In the genomic region with DNA sequence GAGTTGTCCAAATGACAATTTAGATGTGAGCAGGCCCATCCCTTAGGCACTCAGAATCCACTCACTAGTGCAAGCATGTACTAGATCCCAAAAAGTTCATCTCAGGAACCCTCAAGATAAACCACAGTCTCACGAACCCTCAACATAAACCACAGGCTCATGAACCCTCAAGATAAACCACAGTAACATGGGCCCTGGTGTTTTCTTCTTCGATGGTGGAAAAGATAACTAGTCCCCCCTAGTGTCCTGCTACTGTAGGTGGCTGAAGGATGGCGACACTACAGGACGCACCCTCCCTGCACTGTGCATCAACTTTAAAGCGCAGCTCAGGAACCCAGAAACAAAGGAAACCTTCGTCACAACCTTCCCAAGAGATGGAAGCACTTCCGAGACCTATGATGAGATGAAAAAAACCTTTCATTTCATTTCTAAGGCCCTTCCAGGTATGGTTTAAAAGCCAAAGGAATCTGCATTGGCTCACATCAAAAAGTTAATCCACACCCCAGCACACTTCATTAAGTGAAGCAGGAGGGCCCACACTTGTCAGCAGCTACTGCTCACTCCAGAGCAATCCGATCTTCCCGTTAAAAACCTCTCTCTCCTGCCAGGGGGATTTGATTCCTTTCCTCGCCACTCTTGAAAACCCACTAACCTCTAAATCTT, we compare ENCODE assay signal across 11 cellular contexts. TPM values are rescaled to one million over a fixed set of nuclear protein-coding genes. Genes with fewer than 3 reads are reported as not detected.
DNase-seq lines count a peak whose midpoint lies in the region; ATAC-seq and TF ChIP-seq lines count a peak whose summit lies in the region.
"Had no signal": no experiment of that assay in that cellular context is flagged by ENCODE, and none has a peak within 500 bp of the region (broad histone marks: within the 10 kb centered on the region; RNA-seq: fewer than 3 reads in every experiment).

No MANE protein-coding gene starts in this region.

- H3K9me2 ChIP-seq in SK-N-SH = no peaks in the 10 kb centered on the region

- no peak overlapping the region for H2AFZ ChIP-seq in SK-N-SH (ENCODE audit: low read depth)

- H3K79me2 ChIP-seq in SK-N-SH (ENCODE audit: insufficient read depth) = no peaks in the 10 kb centered on the region

- CTCF ChIA-PET in SK-N-SH (lab: Yijun Ruan, JAX) = interaction anchor here (0.9 to 1.3 kb wide), 2 partner anchors 399 to 616 kb away, joined by 3 to 5 read pairs; no protein-coding TSS in a partner anchor

- H3K9ac ChIP-seq in SK-N-SH (no peak overlapping the region), iPS-20b (ENCODE audit: low read depth, low read length) (peak overlapping the region; percentile 73; the same call in 1 of the 2 replicates)

- H3K9me3 ChIP-seq in SK-N-SH (no peaks in the 10 kb centered on the region), iPS-20b (ENCODE audit: insufficient read depth, low read depth, low read length) (no peaks in the 10 kb centered on the region)
- no peaks in the 10 kb centered on the region for H3K9me3 ChIP-seq in effector memory CD4-positive, alpha-beta T cell (ENCODE audit: control insufficient read depth, low read length)

- H3K4me3 Mint-ChIP-seq in type B pancreatic cell (peak overlapping the region; percentile 99), immature natural killer cell (peak overlapping the region in 2 of 5 donors; percentile 55 to 83)

- H3K9me3 Mint-ChIP-seq in type B pancreatic cell (no peaks in the 10 kb centered on the region), immature natural killer cell (peaks cover 0 to 2% (median 0%) of the 10 kb centered on the region in 6 donors)

- no peak overlapping the region for H3K4me2 ChIP-seq in SK-N-SH

- WGBS in SK-N-SH (ENCODE audit: low lambda C conversion rate) = 78% methylated on average over 10 of the region's 10 CpGs

- H4K20me1 ChIP-seq in SK-N-SH (ENCODE audit: insufficient read depth) = 0 out of 2 replicates have a peak, but pooled peaks cover 9% of the 10 kb centered on the region

- H3K36me3 ChIP-seq in SK-N-SH (replicated peaks in 1 of 2; ENCODE audit: control insufficient read depth in 1 of 2, insufficient read depth in 2 of 2, low read length in 1 of 2) (no peaks in the 10 kb centered on the region), iPS-20b (ENCODE audit: insufficient read depth, low read depth, low read length) (no peaks in the 10 kb centered on the region)
- no peaks in the 10 kb centered on the region for H3K36me3 ChIP-seq in effector memory CD4-positive, alpha-beta T cell (ENCODE audit: control insufficient read depth, insufficient read depth, low read length)

- TF ChIP-seq CTCF in SK-N-SH (IDR thresholded peaks at IDR 0.05) (no peak), type B pancreatic cell (conservative IDR thresholded peaks at IDR 0.05) (peak; percentile 55)

- no peak for TF ChIP-seq EP300 in SK-N-SH (IDR thresholded peaks at IDR 0.05; ENCODE audit: borderline replicate concordance in 1 of 2, low read depth in 1 of 2, low read length in 1 of 2)

- peaks cover under 1% of the 10 kb centered on the region for H3F3A ChIP-seq in SK-N-SH (replicated peaks; ENCODE audit: insufficient read depth)

- peak; percentile 57 for TF ChIP-seq RAD21 in SK-N-SH (IDR thresholded peaks at IDR 0.05; ENCODE audit: low read length)

- H3K4me3 ChIP-seq in SK-N-SH (ENCODE audit: low read depth in 2 of 2, low read length in 1 of 2) = no peak overlapping the region
- peak overlapping the region; percentile 72 for H3K4me3 ChIP-seq in iPS-20b (ENCODE audit: low read length)
- H3K4me3 ChIP-seq in effector memory CD4-positive, alpha-beta T cell (ENCODE audit: insufficient read depth, low read depth, low read length, poor library complexity, severe bottlenecking) = no peak overlapping the region

- POLR2A ChIA-PET in SK-N-SH (lab: Yijun Ruan, JAX) = no interaction called here

- no peaks in the 10 kb centered on the region; the same call in 1 of the 2 replicates for H3K27me3 ChIP-seq in SK-N-SH (ENCODE audit: insufficient read depth)
- peaks cover 18% of the 10 kb centered on the region for H3K27me3 ChIP-seq in iPS-20b (ENCODE audit: insufficient read depth, low read length)
- peaks cover 19% of the 10 kb centered on the region for H3K27me3 ChIP-seq in effector memory CD4-positive, alpha-beta T cell (replicated peaks; ENCODE audit: control insufficient read depth, insufficient read depth, low read length, poor library complexity, severe bottlenecking)

- H3K36me3 Mint-ChIP-seq in type B pancreatic cell (peaks cover 15% of the 10 kb centered on the region), immature natural killer cell (no peaks in the 10 kb centered on the region)

- no peak overlapping the region for H3K27ac ChIP-seq in SK-N-SH (ENCODE audit: low read depth in 2 of 2, low read length in 1 of 2)
- no peak overlapping the region for H3K27ac ChIP-seq in iPS-20b (ENCODE audit: low read length)
- no peak overlapping the region for H3K27ac ChIP-seq in effector memory CD4-positive, alpha-beta T cell (ENCODE audit: insufficient read depth, low read length, poor library complexity, severe bottlenecking)

- H3K4me1 Mint-ChIP-seq in type B pancreatic cell (ENCODE audit: unreplicated experiment) (peaks cover 44% of the 10 kb centered on the region), immature natural killer cell (peaks cover 30 to 38% of the 10 kb centered on the region in 2 donors)

- DNase-seq in SK-N-SH (peak; percentile 39), RPMI8226 (peak; percentile 9), type B pancreatic cell (ENCODE audit: extremely low spot score, unreplicated experiment) (no peak), NCI-H187 (lab: John Stamatoyannopoulos, UW) (no peak), immature natural killer cell (no peak)
- no peak for DNase-seq in effector memory CD4-positive, alpha-beta T cell
- DNase-seq: DND-41, NCI-H774 had no signal

- H3K27ac Mint-ChIP-seq in type B pancreatic cell (peak overlapping the region; percentile 94), immature natural killer cell (no peak overlapping the region)

- H3K4me1 ChIP-seq in SK-N-SH (ENCODE audit: control insufficient read depth in 1 of 2, insufficient read depth in 2 of 2, low read depth in 1 of 2, low read length in 1 of 2) = peaks cover 0 to 21% of the 10 kb centered on the region in 2 experiments; a peak in 2 of 4 replicates
- peaks cover 36% of the 10 kb centered on the region for H3K4me1 ChIP-seq in iPS-20b (ENCODE audit: insufficient read depth, low read length)
- peaks cover 7% of the 10 kb centered on the region for H3K4me1 ChIP-seq in effector memory CD4-positive, alpha-beta T cell (ENCODE audit: control insufficient read depth, insufficient read depth, low read length, poor library complexity, severe bottlenecking)

- ATAC-seq in SK-N-SH treated with all-trans-retinoic acid at 6 μM for 48 hours = no peak
- ATAC-seq: HCT116 had no signal

- H3K27me3 Mint-ChIP-seq in type B pancreatic cell (no peaks in the 10 kb centered on the region), immature natural killer cell (ENCODE audit: low read depth in 3 of 3) (peaks cover 11 to 32% (median 12%) of the 10 kb centered on the region in 3 donors)

TF ChIP-seq in SK-N-SH, 30 proteins besides CTCF, POLR2A, EP300 and RAD21 (continues in another document):
- TF ChIP-seq, protein P1, sequence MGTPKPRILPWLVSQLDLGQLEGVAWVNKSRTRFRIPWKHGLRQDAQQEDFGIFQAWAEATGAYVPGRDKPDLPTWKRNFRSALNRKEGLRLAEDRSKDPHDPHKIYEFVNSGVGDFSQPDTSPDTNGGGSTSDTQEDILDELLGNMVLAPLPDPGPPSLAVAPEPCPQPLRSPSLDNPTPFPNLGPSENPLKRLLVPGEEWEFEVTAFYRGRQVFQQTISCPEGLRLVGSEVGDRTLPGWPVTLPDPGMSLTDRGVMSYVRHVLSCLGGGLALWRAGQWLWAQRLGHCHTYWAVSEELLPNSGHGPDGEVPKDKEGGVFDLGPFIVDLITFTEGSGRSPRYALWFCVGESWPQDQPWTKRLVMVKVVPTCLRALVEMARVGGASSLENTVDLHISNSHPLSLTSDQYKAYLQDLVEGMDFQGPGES (IDR thresholded peaks at IDR 0.05; ENCODE audit: low read depth, low read length) = no peak
- no peak for TF ChIP-seq TEAD4 (IDR thresholded peaks at IDR 0.05; ENCODE audit: borderline replicate concordance, insufficient read depth)
- TF ChIP-seq, protein P2, sequence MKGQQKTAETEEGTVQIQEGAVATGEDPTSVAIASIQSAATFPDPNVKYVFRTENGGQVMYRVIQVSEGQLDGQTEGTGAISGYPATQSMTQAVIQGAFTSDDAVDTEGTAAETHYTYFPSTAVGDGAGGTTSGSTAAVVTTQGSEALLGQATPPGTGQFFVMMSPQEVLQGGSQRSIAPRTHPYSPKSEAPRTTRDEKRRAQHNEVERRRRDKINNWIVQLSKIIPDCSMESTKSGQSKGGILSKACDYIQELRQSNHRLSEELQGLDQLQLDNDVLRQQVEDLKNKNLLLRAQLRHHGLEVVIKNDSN (IDR thresholded peaks at IDR 0.05; ENCODE audit: borderline replicate concordance, low read depth) = no peak

TF ChIP-seq in SK-N-SH treated with all-trans-retinoic acid at 6 μM for 48 hours, 23 proteins besides CTCF, POLR2A, EP300 and RAD21 (continues in another document):
- TF ChIP-seq CREB5 (CRISPR knock-in tag; IDR thresholded peaks at IDR 0.05; ENCODE audit: low read depth) (no peak), TCF4 (CRISPR knock-in tag; IDR thresholded peaks at IDR 0.05; ENCODE audit: borderline replicate concordance) (no peak)

RNA-seq across cellular contexts. Expression of gene LARGE1, which starts 2.4 kb away (rescaled TPM):
- polyA plus RNA-seq in SK-N-SH (2012; rRNA removed) = 1.1 and 1.2 TPM in 2 replicates
- polyA plus RNA-seq in SK-N-SH (2012; cell fraction: cytosol; rRNA removed) = 0.63 and 0.93 TPM in 2 replicates
- polyA plus RNA-seq in SK-N-SH (2012; cell fraction: nucleus; rRNA removed) = 1.4 and 2.8 TPM in 2 replicates
- total RNA-seq in type B pancreatic cell (ENCODE audit: low replicate concordance) = 62.4 and 96.6 TPM in 2 replicates
- under 1 TPM in 2 of 3 donors, not detected in 1; 0.04 to 0.29 TPM for polyA plus RNA-seq in immature natural killer cell

Comparison
In these comparisons a context has a peak if more than half of its experiments do, and no peak if none do; other contexts are left out.
1. DNase-seq: peak in SK-N-SH (single experiment) and RPMI8226 (single experiment); none in type B pancreatic cell (single experiment), NCI-H187 (0 of 2), effector memory CD4-positive, alpha-beta T cell (0 of 3) and immature natural killer cell (0 of 3).